Comparison of ENCODE assay signal across 9 cellular contexts in the genomic region with DNA sequence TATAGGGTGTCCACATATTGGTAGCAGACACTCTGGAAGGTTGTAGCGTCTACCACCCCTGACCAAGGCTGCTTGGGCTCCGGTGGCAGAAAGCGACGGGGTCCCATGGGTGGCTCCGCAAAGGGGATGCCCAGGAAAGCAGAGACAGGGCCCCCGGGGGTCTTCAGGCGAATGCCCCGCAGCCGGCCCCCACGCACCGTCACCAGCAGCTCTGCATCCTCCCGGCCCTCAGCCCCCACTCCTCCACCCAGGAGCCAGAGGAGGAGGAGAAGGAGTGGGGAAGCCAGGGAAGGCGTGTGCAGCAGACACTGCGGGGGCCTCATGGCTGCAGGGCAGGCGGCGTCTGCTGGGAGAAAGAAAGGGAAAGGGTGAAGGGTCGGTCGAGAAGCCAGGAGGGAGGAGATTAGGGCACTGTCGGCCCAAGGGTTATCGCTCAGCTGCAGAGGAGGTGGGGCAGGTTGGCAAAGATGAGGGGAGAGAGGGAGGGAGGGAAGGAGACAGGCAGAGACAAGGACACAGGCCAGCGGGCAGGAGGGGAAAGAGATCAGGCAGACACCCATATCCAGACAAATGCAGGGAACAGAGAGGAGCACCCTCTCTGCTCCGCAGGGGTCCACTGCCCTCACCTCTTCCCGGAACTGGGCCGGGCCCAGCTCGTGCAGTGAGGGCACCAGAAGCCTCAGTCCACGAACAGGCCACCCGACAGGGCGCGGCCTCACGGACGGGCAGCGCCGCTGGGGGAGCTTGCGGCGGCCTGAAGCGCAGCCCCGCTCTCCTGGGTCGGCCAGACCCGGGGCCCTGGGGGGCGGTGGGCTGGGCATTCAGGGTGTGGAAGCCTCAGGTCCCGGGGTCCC. TPM values are rescaled to one million over a fixed set of nuclear protein-coding genes. Genes with fewer than 3 reads are reported as not detected.
DNase-seq lines count a peak whose midpoint lies in the region; ATAC-seq and TF ChIP-seq lines count a peak whose summit lies in the region.
"Had no signal": no experiment of that assay in that cellular context is flagged by ENCODE, and none has a peak within 500 bp of the region (broad histone marks: within the 10 kb centered on the region; RNA-seq: fewer than 3 reads in every experiment).

No MANE protein-coding gene starts in this region.

- peaks cover 14% of the 10 kb centered on the region for H3K27me3 ChIP-seq in ascending aorta
- H3K27me3 ChIP-seq in mucosa of rectum (ENCODE audit: control insufficient read depth in 2 of 2, insufficient read depth in 2 of 2, low read length in 2 of 2) = peaks cover 7 to 10% of the 10 kb centered on the region in 2 donors

- H3K4me1 ChIP-seq in ascending aorta (peaks cover 7 to 22% of the 10 kb centered on the region in 2 donors), mucosa of rectum (ENCODE audit: control insufficient read depth in 2 of 2, insufficient read depth in 2 of 2, low read length in 2 of 2) (peaks cover 31 to 39% of the 10 kb centered on the region in 2 donors)

- H3K9me3 ChIP-seq in ascending aorta = no peaks in the 10 kb centered on the region
- H3K9me3 ChIP-seq in mucosa of rectum (ENCODE audit: control insufficient read depth in 2 of 2, low read length in 2 of 2) = no peaks in the 10 kb centered on the region

- H3K4me3 ChIP-seq in ascending aorta (peak overlapping the region; percentile 46 to 62), mucosa of rectum (ENCODE audit: low read length in 2 of 2) (peak overlapping the region; percentile 26 to 60)

- H3K4me3 Mint-ChIP-seq in stimulated activated naive CD8-positive, alpha-beta T cell treated with anti-CD3 and anti-CD28 coated beads, Interleukin-15, amount 100 ng/mL, for 72 hours = peak overlapping the region; percentile 54 to 59

- H3K27ac ChIP-seq in ascending aorta = no peak overlapping the region
- H3K27ac ChIP-seq in mucosa of rectum (ENCODE audit: low read depth in 2 of 2, low read length in 2 of 2) = no peak overlapping the region
- H3K27ac ChIP-seq: HL-60 had no signal

- ATAC-seq in stimulated activated naive CD8-positive, alpha-beta T cell treated with anti-CD3 and anti-CD28 coated beads, Interleukin-15, amount 100 ng/mL, for 72 hours = no peak
- ATAC-seq in stimulated activated naive CD8-positive, alpha-beta T cell treated with anti-CD3 and anti-CD28 coated beads, Interleukin-15, Interleukin-2, amounts not matched to agents 100 U/mL and 50 U/mL, for 24 hours = no peak
- ATAC-seq in GM18505 (IDR thresholded peaks at IDR 0.05; ENCODE audit: unreplicated experiment) = no peak
- no peak for ATAC-seq in HG02623 (IDR thresholded peaks at IDR 0.05; ENCODE audit: unreplicated experiment)

- no peak for DNase-seq in stimulated activated naive CD8-positive, alpha-beta T cell treated with anti-CD3 and anti-CD28 coated beads, Interleukin-15, amount 100 ng/mL, for 72 hours
- no peak for DNase-seq in stimulated activated naive CD8-positive, alpha-beta T cell treated with anti-CD3 and anti-CD28 coated beads, Interleukin-15, Interleukin-2, amounts not matched to agents 100 U/mL and 50 U/mL, for 24 hours
- DNase-seq in ascending aorta (ENCODE audit: low spot score in 2 of 2) (no peak), SHP77 (lab: John Stamatoyannopoulos, UW) (no peak), GM19240 (ENCODE audit: insufficient read length, low spot score) (no peak)

- peak overlapping the region in 1 of 2 donors; percentile 65 for H3K9ac ChIP-seq in mucosa of rectum (ENCODE audit: low read depth in 1 of 2, low read length in 2 of 2)

- no peaks in the 10 kb centered on the region for H3K9me3 Mint-ChIP-seq in stimulated activated naive CD8-positive, alpha-beta T cell treated with anti-CD3 and anti-CD28 coated beads, Interleukin-15, amount 100 ng/mL, for 72 hours

- H3K36me3 ChIP-seq in ascending aorta (no peaks in the 10 kb centered on the region), mucosa of rectum (ENCODE audit: control insufficient read depth in 2 of 2, insufficient read depth in 2 of 2, low read length in 2 of 2) (no peaks in the 10 kb centered on the region)

- H3K27me3 Mint-ChIP-seq in stimulated activated naive CD8-positive, alpha-beta T cell treated with anti-CD3 and anti-CD28 coated beads, Interleukin-15, amount 100 ng/mL, for 72 hours = peaks cover 84% of the 10 kb centered on the region

- peaks cover 40% of the 10 kb centered on the region for H3K4me1 Mint-ChIP-seq in stimulated activated naive CD8-positive, alpha-beta T cell treated with anti-CD3 and anti-CD28 coated beads, Interleukin-15, amount 100 ng/mL, for 72 hours

- no peak overlapping the region for H3K27ac Mint-ChIP-seq in stimulated activated naive CD8-positive, alpha-beta T cell treated with anti-CD3 and anti-CD28 coated beads, Interleukin-15, amount 100 ng/mL, for 72 hours

- TF ChIP-seq POLR2A in GM18505 (IDR thresholded peaks at IDR 0.05; ENCODE audit: borderline replicate concordance, extremely low read depth, insufficient read depth, insufficient read length) = no peak

- no peak for TF ChIP-seq CTCF in ascending aorta (IDR thresholded peaks at IDR 0.05)

- intact Hi-C loops in ascending aorta (cut with DNase I) = loop anchor here (5.0 kb wide), 1 partner anchor 243 kb away; no protein-coding TSS in a partner anchor

RNA-seq across cellular contexts. Expression of a gene that starts 1.6 kb away (rescaled TPM):
- 7.8 TPM for total RNA-seq in ascending aorta

RNA-seq across cellular contexts. Expression of a gene that starts 4.6 kb away (rescaled TPM):
- 0.53 TPM for total RNA-seq in ascending aorta

RNA-seq across cellular contexts. Expression of a gene that starts 19.2 kb away (rescaled TPM):
- 89.2 TPM for total RNA-seq in ascending aorta

RNA-seq across cellular contexts. Expression of a gene that starts 26.9 kb away (rescaled TPM):
- total RNA-seq in ascending aorta = 221 TPM

RNA-seq across cellular contexts. Expression of a gene that starts 41.6 kb away (rescaled TPM):
- total RNA-seq in ascending aorta = 19.4 TPM
